In genomic region chr2:30428034-30428662, GRCh38 we compare ENCODE assay signal across 25 cellular contexts. TPM values are rescaled to one million over a fixed set of nuclear protein-coding genes. Genes with fewer than 3 reads are reported as not detected.
DNase-seq lines count a peak whose midpoint lies in the region; ATAC-seq, FAIRE-seq and TF ChIP-seq lines count a peak whose summit lies in the region.
"Had no signal": no experiment of that assay in that cellular context is flagged by ENCODE, and none has a peak within 500 bp of the region (broad histone marks: within the 10 kb centered on the region; RNA-seq: fewer than 3 reads in every experiment).

No MANE protein-coding gene starts in this region.

- no peaks in the 10 kb centered on the region for H3F3A ChIP-seq in SK-N-SH (replicated peaks; ENCODE audit: insufficient read depth)
- H3F3A ChIP-seq in neural progenitor cell (ENCODE audit: low read depth), result no peaks in the 10 kb centered on the region

- no peak overlapping the region for H3K27ac ChIP-seq in SK-N-SH (ENCODE audit: low read depth in 2 of 2, low read length in 1 of 2)
- no peak overlapping the region for H3K27ac ChIP-seq in K562 (ENCODE audit: extremely low read depth, low read depth, low read length)
- no peak overlapping the region for H3K27ac ChIP-seq in neural progenitor cell
- H3K27ac ChIP-seq: esophagus squamous epithelium, tibial nerve, WERI-Rb-1 had no signal

- intact Hi-C loops in K562 (cut with micrococcal nuclease), result no loop called here

- no peak overlapping the region for H3K4me3 ChIP-seq in SK-N-SH (ENCODE audit: low read depth in 2 of 2, low read length in 1 of 2)
- no peak overlapping the region for H3K4me3 ChIP-seq in K562
- H3K4me3 ChIP-seq in neural progenitor cell, result no peak overlapping the region
- H3K4me3 ChIP-seq: esophagus squamous epithelium, tibial nerve had no signal

- no peaks in the 10 kb centered on the region for H3K9me1 ChIP-seq in K562 (ENCODE audit: control insufficient read depth, insufficient read depth, low read length)

- H3K4me1 ChIP-seq in SK-N-SH (ENCODE audit: control insufficient read depth in 1 of 2, insufficient read depth in 2 of 2, low read depth in 1 of 2, low read length in 1 of 2) (peaks cover 0 to 8% of the 10 kb centered on the region in 2 experiments; a peak in 3 of 4 replicates), K562 (replicated peaks in 1 of 2; ENCODE audit: control insufficient read depth in 2 of 2, insufficient read depth in 2 of 2, low read length in 2 of 2) (peaks cover 0 to 3% of the 10 kb centered on the region in 2 experiments; a peak in 2 of 5 replicates), neural progenitor cell (no peaks in the 10 kb centered on the region)

- POLR2A ChIA-PET in SK-N-SH (lab: Yijun Ruan, JAX), result interaction anchor here (1.0 to 1.5 kb wide), 3 partner anchors 19 to 25 kb away, joined by 3 to 4 read pairs (median 3); partner anchors contain the start of gene LCLAT1
- POLR2A ChIA-PET in K562 (lab: Yijun Ruan, JAX), result interaction anchor here (0.6 kb wide), 1 partner anchor 77 kb away, joined by 3 read pairs; no protein-coding TSS in a partner anchor

- H2AFZ ChIP-seq in SK-N-SH (ENCODE audit: low read depth) (no peak overlapping the region), K562 (ENCODE audit: low read depth, low read length) (peak overlapping the region; percentile 55), neural progenitor cell (replicated peaks) (no peak overlapping the region)

- no peaks in the 10 kb centered on the region for H3K27me3 ChIP-seq in SK-N-SH (ENCODE audit: insufficient read depth)
- no peaks in the 10 kb centered on the region for H3K27me3 ChIP-seq in K562 (ENCODE audit: control insufficient read depth in 2 of 2, insufficient read depth in 2 of 2, low read length in 2 of 2)
- no peaks in the 10 kb centered on the region for H3K27me3 ChIP-seq in neural progenitor cell
- H3K27me3 ChIP-seq: esophagus squamous epithelium, tibial nerve had no signal

- no peak for TF ChIP-seq POLR2A in K562 (conservative IDR thresholded peaks at IDR 0.05)

- WGBS in SK-N-SH (ENCODE audit: low lambda C conversion rate), result 69% methylated on average over 6 of the region's 6 CpGs
- 27% methylated on average over 6 of the region's 6 CpGs for WGBS in K562 (ENCODE audit: insufficient coverage, low coverage, missing lambda C conversion rate)

- CTCF ChIA-PET in activated naive CD4-positive, alpha-beta T cell treated with anti-CD3 and anti-CD28 coated beads, Interleukin-2, amount 10 ng/mL, durations not matched to agents 7 days and 5 days (lab: Charles Lee), result interaction anchor here (1.0 kb wide), 1 partner anchor 9 kb away, joined by 3 read pairs; no protein-coding TSS in a partner anchor
- CTCF ChIA-PET in SK-N-SH (lab: Yijun Ruan, JAX), result interaction anchor here (1.1 to 1.7 kb wide), 4 partner anchors 93 to 283 kb away, joined by 3 to 6 read pairs (median 5); no protein-coding TSS in a partner anchor
- CTCF ChIA-PET in K562 (lab: Yijun Ruan, JAX; ENCODE audit: low intra/inter-chr PET ratio), result interaction anchor here (0.7 kb wide), 1 partner anchor 222 kb away, joined by 3 read pairs; no protein-coding TSS in a partner anchor

- ATAC-seq in K562, result no peak
- ATAC-seq in stimulated activated effector memory CD8-positive, alpha-beta T cell treated with anti-CD3 and anti-CD28 coated beads, Interleukin-12 subunit alpha, Interleukin-12 subunit beta, amount 100 ng/mL, for 72 hours, result no peak
- no peak for ATAC-seq in T-helper 17 cell
- ATAC-seq: left cardiac atrium had no signal

- H3K9me2 ChIP-seq in SK-N-SH, result no peaks in the 10 kb centered on the region

- TF ChIP-seq RAD21 in SK-N-SH (IDR thresholded peaks at IDR 0.05; ENCODE audit: low read length) (no peak; the same call in 1 of the 2 replicates), K562 (CRISPR knock-in tag; conservative IDR thresholded peaks at IDR 0.05 in 1 of 2, IDR thresholded peaks at IDR 0.05 in 1 of 2) (no peak)

- no TSS peak for BruUV-seq in K562 (replicated peaks; lab: Mats Ljungman, UMichigan)

- H3K4me2 ChIP-seq in SK-N-SH (no peak overlapping the region), K562 (ENCODE audit: insufficient read depth, low read length) (no peak overlapping the region), neural progenitor cell (no peak overlapping the region)

- peak overlapping the region; percentile 24 for H3K27ac Mint-ChIP-seq in activated naive CD4-positive, alpha-beta T cell treated with anti-CD3 and anti-CD28 coated beads, Interleukin-2, amount 10 ng/mL, durations not matched to agents 7 days and 5 days
- H3K27ac Mint-ChIP-seq in stimulated activated effector memory CD8-positive, alpha-beta T cell treated with anti-CD3 and anti-CD28 coated beads, Interleukin-12 subunit alpha, Interleukin-12 subunit beta, amount 100 ng/mL, for 72 hours, result peak overlapping the region; percentile 33
- H3K27ac Mint-ChIP-seq in T-helper 17 cell, result no peak overlapping the region
- no peak overlapping the region for H3K27ac Mint-ChIP-seq in neural progenitor cell

- no peak for TF ChIP-seq CTCF in SK-N-SH (IDR thresholded peaks at IDR 0.05)
- no peak for TF ChIP-seq CTCF in K562 (IDR thresholded peaks at IDR 0.05 in 2 of 3, conservative IDR thresholded peaks at IDR 0.05 in 1 of 3; ENCODE audit: insufficient read depth in 2 of 3, low read depth in 1 of 3, low read length in 3 of 3)
- no peak for TF ChIP-seq CTCF in GM13977 (IDR thresholded peaks at IDR 0.05; ENCODE audit: extremely low read depth, insufficient read depth, missing control alignments)
- TF ChIP-seq CTCF in neural progenitor cell (IDR thresholded peaks at IDR 0.05), result no peak

- no peaks in the 10 kb centered on the region for H3K79me2 ChIP-seq in SK-N-SH (ENCODE audit: insufficient read depth)
- H3K79me2 ChIP-seq in K562 (ENCODE audit: control insufficient read depth, insufficient read depth, low read length), result no peaks in the 10 kb centered on the region
- H3K79me2 ChIP-seq in neural progenitor cell (ENCODE audit: low read depth), result no peaks in the 10 kb centered on the region

- H3K4me3 Mint-ChIP-seq in activated naive CD4-positive, alpha-beta T cell treated with anti-CD3 and anti-CD28 coated beads, Interleukin-2, amount 10 ng/mL, durations not matched to agents 7 days and 5 days, result no peak overlapping the region
- no peak overlapping the region for H3K4me3 Mint-ChIP-seq in stimulated activated effector memory CD8-positive, alpha-beta T cell treated with anti-CD3 and anti-CD28 coated beads, Interleukin-12 subunit alpha, Interleukin-12 subunit beta, amount 100 ng/mL, for 72 hours
- H3K4me3 Mint-ChIP-seq in T-helper 17 cell (no peak overlapping the region), neural progenitor cell (no peak overlapping the region)
- H3K4me3 Mint-ChIP-seq: naive B cell had no signal

- FAIRE-seq in K562 (lab: Jason Lieb, UNC), result no peak

- H3K36me3 ChIP-seq in SK-N-SH (replicated peaks in 1 of 2; ENCODE audit: control insufficient read depth in 1 of 2, insufficient read depth in 2 of 2, low read length in 1 of 2) (no peaks in the 10 kb centered on the region), K562 (ENCODE audit: control insufficient read depth, insufficient read depth, low read length) (no peaks in the 10 kb centered on the region), neural progenitor cell (no peaks in the 10 kb centered on the region)
- H3K36me3 ChIP-seq: esophagus squamous epithelium, tibial nerve, WERI-Rb-1 had no signal

- no peak for DNase-seq in activated naive CD4-positive, alpha-beta T cell treated with anti-CD3 and anti-CD28 coated beads, Interleukin-2, amount 10 ng/mL, durations not matched to agents 7 days and 5 days
- no peak for DNase-seq in activated naive CD4-positive, alpha-beta T cell treated with anti-CD3 and anti-CD28 coated beads, Interleukin-2, amount 50 U/mL, for 16 hours
- DNase-seq in SK-N-SH (peak; percentile 55), K562 (ENCODE audit: extremely low read depth in 1 of 4, low spot score in 3 of 4) (no peak), GM13977 (ENCODE audit: low spot score) (no peak), T-helper 17 cell (no peak), neural progenitor cell (ENCODE audit: low spot score) (no peak)
- no peak for DNase-seq in stimulated activated effector memory CD8-positive, alpha-beta T cell treated with anti-CD3 and anti-CD28 coated beads, Interleukin-12 subunit alpha, Interleukin-12 subunit beta, amount 100 ng/mL, for 72 hours (ENCODE audit: low spot score in 2 of 2)
- DNase-seq: activated effector memory CD4-positive, alpha-beta T cell treated with anti-CD3 and anti-CD28 coated beads, Interleukin-2, amount 50 U/mL, for 16 hours; CD4-positive, alpha-beta memory T cell; cerebellar nuclear complex; DMS53; effector memory CD4-positive, alpha-beta T cell; esophagus squamous epithelium; GF-D8; GOT3; left cardiac atrium; mesenchymal stem cell; naive B cell; NCI-H1417; NCI-H2171; NCI-H526 treated with DMSO at 0.1 percent for 48 hours; SW 1271; WERI-Rb-1 had no signal

- H3K9ac ChIP-seq in SK-N-SH, result no peak overlapping the region
- H3K9ac ChIP-seq in K562 (ENCODE audit: insufficient read depth in 1 of 2, low read depth in 2 of 2, low read length in 2 of 2), result no peak overlapping the region
- no peak overlapping the region for H3K9ac ChIP-seq in neural progenitor cell

- H3K9me3 Mint-ChIP-seq in activated naive CD4-positive, alpha-beta T cell treated with anti-CD3 and anti-CD28 coated beads, Interleukin-2, amount 10 ng/mL, durations not matched to agents 7 days and 5 days, result peaks cover 2% of the 10 kb centered on the region
- H3K9me3 Mint-ChIP-seq in stimulated activated effector memory CD8-positive, alpha-beta T cell treated with anti-CD3 and anti-CD28 coated beads, Interleukin-12 subunit alpha, Interleukin-12 subunit beta, amount 100 ng/mL, for 72 hours, result no peaks in the 10 kb centered on the region
- no peaks in the 10 kb centered on the region for H3K9me3 Mint-ChIP-seq in neural progenitor cell
- H3K9me3 Mint-ChIP-seq: CD4-positive, alpha-beta memory T cell had no signal

- in situ Hi-C loops in K562 (cut with MboI), result no loop called here
- in situ Hi-C loops in GM13977 (cut with MboI; ENCODE audit: low pct_unique_long_range_greater_than_20kb, low sequenced_read_pairs, unreplicated experiment), result no loop called here

- H3K36me3 Mint-ChIP-seq in activated naive CD4-positive, alpha-beta T cell treated with anti-CD3 and anti-CD28 coated beads, Interleukin-2, amount 10 ng/mL, durations not matched to agents 7 days and 5 days, result peaks cover 3% of the 10 kb centered on the region
- no peaks in the 10 kb centered on the region for H3K36me3 Mint-ChIP-seq in stimulated activated effector memory CD8-positive, alpha-beta T cell treated with anti-CD3 and anti-CD28 coated beads, Interleukin-12 subunit alpha, Interleukin-12 subunit beta, amount 100 ng/mL, for 72 hours
- H3K36me3 Mint-ChIP-seq in T-helper 17 cell (ENCODE audit: low read depth) (no peaks in the 10 kb centered on the region), neural progenitor cell (no peaks in the 10 kb centered on the region)
- H3K36me3 Mint-ChIP-seq: CD4-positive, alpha-beta memory T cell had no signal

- H3K9me3 ChIP-seq in SK-N-SH (no peaks in the 10 kb centered on the region), K562 (replicated peaks; ENCODE audit: control insufficient read depth, insufficient read depth, low read depth, low read length) (no peaks in the 10 kb centered on the region), T-helper 17 cell (ENCODE audit: control insufficient read depth, low read length, poor library complexity, severe bottlenecking) (no peaks in the 10 kb centered on the region), neural progenitor cell (ENCODE audit: low read depth) (no peaks in the 10 kb centered on the region)
- H3K9me3 ChIP-seq: esophagus squamous epithelium, tibial nerve had no signal

- H3K27me3 Mint-ChIP-seq in activated naive CD4-positive, alpha-beta T cell treated with anti-CD3 and anti-CD28 coated beads, Interleukin-2, amount 10 ng/mL, durations not matched to agents 7 days and 5 days, result no peaks in the 10 kb centered on the region
- H3K27me3 Mint-ChIP-seq in T-helper 17 cell, result no peaks in the 10 kb centered on the region
- H3K27me3 Mint-ChIP-seq in neural progenitor cell (ENCODE audit: insufficient read depth, low read depth), result peaks cover 4% of the 10 kb centered on the region
- H3K27me3 Mint-ChIP-seq: CD4-positive, alpha-beta memory T cell; naive B cell had no signal

- peak in 1 of 2 experiments; percentile 19; a peak in 1 of 4 replicates for TF ChIP-seq EP300 in SK-N-SH (IDR thresholded peaks at IDR 0.05; ENCODE audit: borderline replicate concordance in 1 of 2, low read depth in 1 of 2, low read length in 1 of 2)
- no peak for TF ChIP-seq EP300 in K562 (IDR thresholded peaks at IDR 0.05; ENCODE audit: low read length)

- H4K20me1 ChIP-seq in SK-N-SH (ENCODE audit: insufficient read depth), result no peaks in the 10 kb centered on the region
- H4K20me1 ChIP-seq in K562 (replicated peaks; ENCODE audit: control insufficient read depth, insufficient read depth, low read length), result no peaks in the 10 kb centered on the region
- no peaks in the 10 kb centered on the region for H4K20me1 ChIP-seq in neural progenitor cell (ENCODE audit: low read depth)

- H3K4me1 Mint-ChIP-seq in activated naive CD4-positive, alpha-beta T cell treated with anti-CD3 and anti-CD28 coated beads, Interleukin-2, amount 10 ng/mL, durations not matched to agents 7 days and 5 days, result peaks cover 26% of the 10 kb centered on the region
- H3K4me1 Mint-ChIP-seq in stimulated activated effector memory CD8-positive, alpha-beta T cell treated with anti-CD3 and anti-CD28 coated beads, Interleukin-12 subunit alpha, Interleukin-12 subunit beta, amount 100 ng/mL, for 72 hours, result peaks cover 26% of the 10 kb centered on the region
- H3K4me1 Mint-ChIP-seq in T-helper 17 cell (peaks cover 9% of the 10 kb centered on the region), neural progenitor cell (peaks cover 4% of the 10 kb centered on the region)

RNA-seq across cellular contexts. Expression of gene LCLAT1, which starts 18.9 kb away (rescaled TPM):
- 6.9 and 7.3 TPM in 2 replicates for polyA plus RNA-seq in SK-N-SH (2012; rRNA removed)
- 9.2 and 9.5 TPM in 2 replicates for polyA plus RNA-seq in SK-N-SH (2012; cell fraction: cytosol; rRNA removed)
- 2.7 and 5.2 TPM in 2 replicates for polyA plus RNA-seq in SK-N-SH (2012; cell fraction: nucleus; rRNA removed)
- total RNA-seq in K562 (2011; cell fraction: chromatin; rRNA removed; ENCODE audit: low replicate concordance), result 59.6 and 95.0 TPM in 2 replicates
- 20.0 and 25.8 TPM in 2 replicates for total RNA-seq in K562 (2011; cell fraction: nucleolus; rRNA removed)
- 38.7 and 54.7 TPM in 2 replicates for total RNA-seq in K562 (2011; cell fraction: nucleoplasm; rRNA removed)
- 12.1 and 12.2 TPM in 2 replicates for total RNA-seq in K562 (2014; rRNA removed)
- 27.0 and 27.1 TPM in 2 replicates for total RNA-seq in K562 (2014; rRNA removed; fragmentation: Illumina TruSeq; extraction: Trizol)
- total RNA-seq in K562 (2015; rRNA removed; fragmentation: Illumina TruSeq; extraction: Trizol), result 21.5 and 22.9 TPM in 2 replicates
- 28.6 and 29.7 TPM in 2 replicates for total RNA-seq in K562 (2021)
- polyA plus RNA-seq in K562 (2011; rRNA removed), result 15.4 and 25.4 TPM in 2 replicates
- polyA plus RNA-seq in K562 (2011; cell fraction: cytosol; rRNA removed), result 7.2 and 9.5 TPM in 2 replicates
- polyA plus RNA-seq in K562 (2011; cell fraction: nucleus; rRNA removed), result 7.9 and 10.6 TPM in 2 replicates
- polyA plus RNA-seq in K562 (2012), result 4.2 and 6.3 TPM in 2 replicates
- 10.3 and 12.8 TPM in 2 replicates for polyA plus RNA-seq in K562 (2014; fragmentation: Illumina TruSeq; extraction: Trizol)
- 10 to 100 TPM; 29.4 to 63.3 TPM for polyA plus RNA-seq in K562 (2014; fragmentation: Nextera tagmentation; extraction: Ambion mirVana)
- 8.9 and 12.6 TPM in 2 replicates for polyA plus RNA-seq in K562 (2014; rRNA removed)
- polyA minus RNA-seq in K562 (2011; rRNA and poly(A)+ RNA removed), result 84.0 and 84.7 TPM in 2 replicates
- 17.6 and 25.5 TPM in 2 replicates for polyA minus RNA-seq in K562 (2011; cell fraction: cytosol; rRNA and poly(A)+ RNA removed)
- 28.4 and 38.2 TPM in 2 replicates for polyA minus RNA-seq in K562 (2011; cell fraction: nucleus; rRNA and poly(A)+ RNA removed)
- total RNA-seq in T-helper 17 cell, result 10 to 100 TPM in 1 of 2 donors, 1 to 10 TPM in 1; 6.7 to 18.2 TPM
- 19.2 and 21.6 TPM in 2 replicates for total RNA-seq in neural progenitor cell (ENCODE audit: low replicate concordance)

Comparison
In these comparisons a context has a peak if more than half of its experiments do, and no peak if none do; other contexts are left out.
1. H3K27ac Mint-ChIP-seq: peak in activated naive CD4-positive, alpha-beta T cell treated with anti-CD3 and anti-CD28 coated beads, Interleukin-2, amount 10 ng/mL, durations not matched to agents 7 days and 5 days (single experiment) and stimulated activated effector memory CD8-positive, alpha-beta T cell treated with anti-CD3 and anti-CD28 coated beads, Interleukin-12 subunit alpha, Interleukin-12 subunit beta, amount 100 ng/mL, for 72 hours (single experiment); none in T-helper 17 cell (single experiment) and neural progenitor cell (single experiment).